ENCODE assay signal across 1 cellular context in genomic region chr17:67994827-67995567, GRCh38.
TF ChIP-seq lines count a peak whose summit lies in the region.

No MANE protein-coding gene starts in this region.

TF ChIP-seq in HEK293, 187 proteins besides CTCF, POLR2A, EP300 and RAD21 (continued from another document):
- peak; percentile 68; the same call in 1 of the 2 replicates for TF ChIP-seq TSHZ1 (tag by site-specific recombination; IDR thresholded peaks at IDR 0.05; ENCODE audit: borderline replicate concordance)
- TF ChIP-seq ZNF202 (tag by site-specific recombination; IDR thresholded peaks at IDR 0.05; ENCODE audit: borderline replicate concordance): no peak
TF ChIP-seq in HEK293: peak in this region for 35.
